In genomic region chr14:92709340-92710000, GRCh38 we compare ENCODE assay signal across 13 cellular contexts. TPM values are rescaled to one million over a fixed set of nuclear protein-coding genes. Genes with fewer than 3 reads are reported as not detected.
A peak's percentile ranks its signal among the peaks of the same experiment; 100 is the strongest.
DNase-seq lines count a peak whose midpoint lies in the region; ATAC-seq, FAIRE-seq and TF ChIP-seq lines count a peak whose summit lies in the region.
"Had no signal": no experiment of that assay in that cellular context is flagged by ENCODE, and none has a peak within 500 bp of the region (broad histone marks: within the 10 kb centered on the region; RNA-seq: fewer than 3 reads in every experiment).

No MANE protein-coding gene starts in this region.

- H3K27ac ChIP-seq in HEK293 (ENCODE audit: extremely low read depth, low read depth, low read length), result no peak overlapping the region
- no peak overlapping the region for H3K27ac ChIP-seq in astrocyte (ENCODE audit: low read depth, low read length)
- H3K27ac ChIP-seq in foreskin keratinocyte, result peak overlapping the region; percentile 22
- H3K27ac ChIP-seq: SK-N-MC had no signal

- H3K9me3 ChIP-seq in HEK293 (ENCODE audit: control insufficient read depth, insufficient read depth, low read depth, low read length) (no peaks in the 10 kb centered on the region), astrocyte (ENCODE audit: insufficient read depth, low read depth, low read length) (no peaks in the 10 kb centered on the region)

- H3K4me1 Mint-ChIP-seq in astrocyte (ENCODE audit: low read depth, unreplicated experiment) (peaks cover 6% of the 10 kb centered on the region), progenitor cell of endocrine pancreas (ENCODE audit: low read depth) (peaks cover 9% of the 10 kb centered on the region)

- H3K36me3 Mint-ChIP-seq in astrocyte (ENCODE audit: low read depth, unreplicated experiment), result peaks cover 37% of the 10 kb centered on the region
- peaks cover 23% of the 10 kb centered on the region for H3K36me3 Mint-ChIP-seq in progenitor cell of endocrine pancreas (ENCODE audit: insufficient read depth)

- DNase-seq in astrocyte (ENCODE audit: low read depth) (no peak), foreskin keratinocyte (no peak), progenitor cell of endocrine pancreas (ENCODE audit: low spot score, unreplicated experiment) (no peak), activated T-cell treated with anti-CD3 and anti-CD28 coated beads for 4 hours (no peak), DMS79 treated with DMSO at 0.1 percent for 48 hours (lab: John Stamatoyannopoulos, UW) (no peak), KG1 (lab: John Stamatoyannopoulos, UW) (no peak)
- DNase-seq: CD8-positive, alpha-beta T cell; GOT3; NCI-H1694 had no signal

- H3K9ac ChIP-seq in astrocyte (ENCODE audit: low read length), result no peak overlapping the region

- H2AFZ ChIP-seq in astrocyte (ENCODE audit: low read depth, low read length), result no peak overlapping the region

- ATAC-seq in foreskin keratinocyte (no peak), HG02938 (IDR thresholded peaks at IDR 0.05; ENCODE audit: unreplicated experiment) (no peak)
- ATAC-seq: CD8-positive, alpha-beta T cell; Right ventricle myocardium inferior had no signal

- POLR2A ChIA-PET in HEK293 (lab: Yijun Ruan, JAX), result interaction anchor here (1.6 kb wide), 1 partner anchor 39 kb away, joined by 3 read pairs; the partner anchor contains the start of gene LGMN

- H3K4me3 Mint-ChIP-seq in astrocyte (ENCODE audit: unreplicated experiment), result no peak overlapping the region
- no peak overlapping the region for H3K4me3 Mint-ChIP-seq in progenitor cell of endocrine pancreas (ENCODE audit: low read depth)
- H3K4me3 Mint-ChIP-seq: CD8-positive, alpha-beta T cell had no signal

- H3K4me1 ChIP-seq in HEK293 (ENCODE audit: control insufficient read depth, insufficient read depth, low read length) (no peaks in the 10 kb centered on the region), astrocyte (ENCODE audit: insufficient read depth, low read length) (peaks cover 6% of the 10 kb centered on the region), foreskin keratinocyte (no peaks in the 10 kb centered on the region)

- TF ChIP-seq CTCF in HEK293 (tag by site-specific recombination; IDR thresholded peaks at IDR 0.05) (no peak), astrocyte (IDR thresholded peaks at IDR 0.05; ENCODE audit: insufficient read depth, low read depth, low read length) (no peak), foreskin keratinocyte (conservative IDR thresholded peaks at IDR 0.05) (no peak), progenitor cell of endocrine pancreas (IDR thresholded peaks at IDR 0.05; ENCODE audit: unreplicated experiment) (no peak)

- peak overlapping the region; percentile 16 for H3K27ac Mint-ChIP-seq in astrocyte (ENCODE audit: unreplicated experiment)
- H3K27ac Mint-ChIP-seq in progenitor cell of endocrine pancreas, result peak overlapping the region; percentile 26
- H3K27ac Mint-ChIP-seq: CD8-positive, alpha-beta T cell had no signal

- FAIRE-seq in astrocyte (lab: Jason Lieb, UNC), result no peak

- no peak overlapping the region for H3K4me3 ChIP-seq in HEK293 (ENCODE audit: low read depth, low read length)
- no peak overlapping the region for H3K4me3 ChIP-seq in astrocyte (ENCODE audit: insufficient read depth, low read depth, low read length)
- H3K4me3 ChIP-seq: SK-N-MC had no signal

- H4K20me1 ChIP-seq in astrocyte (ENCODE audit: insufficient read depth, low read length), result no peaks in the 10 kb centered on the region

- no peaks in the 10 kb centered on the region for H3K79me2 ChIP-seq in astrocyte (ENCODE audit: insufficient read depth, low read length)

- H3K27me3 Mint-ChIP-seq in astrocyte (ENCODE audit: low read depth, unreplicated experiment), result no peaks in the 10 kb centered on the region
- no peaks in the 10 kb centered on the region for H3K27me3 Mint-ChIP-seq in progenitor cell of endocrine pancreas

- H3K9me3 Mint-ChIP-seq in astrocyte (ENCODE audit: unreplicated experiment) (no peaks in the 10 kb centered on the region), progenitor cell of endocrine pancreas (ENCODE audit: low read depth) (no peaks in the 10 kb centered on the region)
- H3K9me3 Mint-ChIP-seq: CD8-positive, alpha-beta T cell had no signal

- CTCF ChIA-PET in HEK293 (lab: Yijun Ruan, JAX), result interaction anchor here (0.7 kb wide), 2 partner anchors 23 to 574 kb away, joined by 4 to 5 read pairs; no protein-coding TSS in a partner anchor

- H3K27me3 ChIP-seq in astrocyte (ENCODE audit: insufficient read depth, low read length) (no peaks in the 10 kb centered on the region), foreskin keratinocyte (no peaks in the 10 kb centered on the region)

- H3K36me3 ChIP-seq in HEK293 (ENCODE audit: control insufficient read depth in 2 of 2, insufficient read depth in 1 of 2, low read length in 2 of 2) (peaks cover 0 to 73% of the 10 kb centered on the region in 2 experiments; a peak in 2 of 3 replicates), astrocyte (ENCODE audit: insufficient read depth, low read length) (no peaks in the 10 kb centered on the region)

- no peak overlapping the region for H3K4me2 ChIP-seq in astrocyte (ENCODE audit: low read length)

TF ChIP-seq in HEK293, 187 proteins besides CTCF, POLR2A, EP300 and RAD21:
- TF ChIP-seq PRDM1 (tag by site-specific recombination; IDR thresholded peaks at IDR 0.05), result peak; percentile 95
- no peak for TF ChIP-seq REST (tag by site-specific recombination; IDR thresholded peaks at IDR 0.05)
- TF ChIP-seq ZNF596 (tag by site-specific recombination; IDR thresholded peaks at IDR 0.05), result 0 out of 2 replicates have a peak, but pooled peaks have one; percentile 27

RNA-seq across cellular contexts. Expression of gene LGMN, which starts 39.0 kb away (rescaled TPM):
- total RNA-seq in astrocyte, result 232 and 278 TPM in 2 replicates
- total RNA-seq in foreskin keratinocyte, result 45.6 and 46.3 TPM in 2 replicates
- 39.5 and 40.8 TPM in 2 replicates for polyA plus RNA-seq in foreskin keratinocyte
- 63.3 and 73.2 TPM in 2 replicates for total RNA-seq in progenitor cell of endocrine pancreas
